In genomic region chr3:32432045-32432710, GRCh38 we compare ENCODE assay signal across 12 cellular contexts. TPM values are rescaled to one million over a fixed set of nuclear protein-coding genes. Genes with fewer than 3 reads are reported as not detected.
A peak's percentile ranks its signal among the peaks of the same experiment; 100 is the strongest.
DNase-seq lines count a peak whose midpoint lies in the region; ATAC-seq and TF ChIP-seq lines count a peak whose summit lies in the region.
"Had no signal": no experiment of that assay in that cellular context is flagged by ENCODE, and none has a peak within 500 bp of the region (broad histone marks: within the 10 kb centered on the region; RNA-seq: fewer than 3 reads in every experiment).

No MANE protein-coding gene starts in this region.

- peaks cover 64 to 81% of the 10 kb centered on the region in 2 donors for H3K4me1 Mint-ChIP-seq in effector memory CD8-positive, alpha-beta T cell (ENCODE audit: low read depth in 2 of 2)
- H3K4me1 Mint-ChIP-seq in stimulated activated effector memory CD8-positive, alpha-beta T cell treated with anti-CD3 and anti-CD28 coated beads, Interleukin-12 subunit alpha, Interleukin-12 subunit beta, amount 100 ng/mL, for 72 hours, result peaks cover 76% of the 10 kb centered on the region

- H3K27ac Mint-ChIP-seq in effector memory CD8-positive, alpha-beta T cell, result peak overlapping the region; percentile 96 to 99
- peak overlapping the region; percentile 74 for H3K27ac Mint-ChIP-seq in stimulated activated effector memory CD8-positive, alpha-beta T cell treated with anti-CD3 and anti-CD28 coated beads, Interleukin-12 subunit alpha, Interleukin-12 subunit beta, amount 100 ng/mL, for 72 hours

- DNase-seq in NK-92 treated with Interleukin-12 subunit alpha and Interleukin-12 subunit beta, amount 100 ng/mL, for 24 hours (lab: John Stamatoyannopoulos, UW), result peak; percentile 23
- DNase-seq in NK-92 (lab: John Stamatoyannopoulos, UW; ENCODE audit: unreplicated experiment) (no peak), Peyer's patch (peak in 1 of 3 donors; percentile 46), NCI-H2196 treated with DMSO at 0.1 percent for 48 hours (lab: John Stamatoyannopoulos, UW; ENCODE audit: unreplicated experiment) (no peak), retina (no peak), SKM-1 treated with dmso at 0.1 percent for 144 hours (lab: John Stamatoyannopoulos, UW; ENCODE audit: unreplicated experiment) (no peak)
- DNase-seq in effector memory CD8-positive, alpha-beta T cell, result no peak
- no peak for DNase-seq in stimulated activated effector memory CD8-positive, alpha-beta T cell treated with anti-CD3 and anti-CD28 coated beads, Interleukin-12 subunit alpha, Interleukin-12 subunit beta, amount 100 ng/mL, for 72 hours (ENCODE audit: low spot score in 2 of 2)
- DNase-seq: Caco-2, NCI-H526, right lobe of liver had no signal

- H3K4me3 Mint-ChIP-seq in effector memory CD8-positive, alpha-beta T cell, result peak overlapping the region; percentile 76 to 83
- H3K4me3 Mint-ChIP-seq in stimulated activated effector memory CD8-positive, alpha-beta T cell treated with anti-CD3 and anti-CD28 coated beads, Interleukin-12 subunit alpha, Interleukin-12 subunit beta, amount 100 ng/mL, for 72 hours, result peak overlapping the region; percentile 58

- H3K27ac ChIP-seq in Peyer's patch, result peak overlapping the region; percentile 69 to 79 (median 76)
- H3K27ac ChIP-seq: 22Rv1, right lobe of liver had no signal

- peak; percentile 7 for ATAC-seq in effector memory CD8-positive, alpha-beta T cell (replicated peaks)
- ATAC-seq in stimulated activated effector memory CD8-positive, alpha-beta T cell treated with anti-CD3 and anti-CD28 coated beads, Interleukin-12 subunit alpha, Interleukin-12 subunit beta, amount 100 ng/mL, for 72 hours, result peak; percentile 4

- H3K4me1 ChIP-seq in Peyer's patch, result peaks cover 0 to 25% (median 7%) of the 10 kb centered on the region in 4 donors
- H3K4me1 ChIP-seq: right lobe of liver had no signal

- no peaks in the 10 kb centered on the region for H3K27me3 ChIP-seq in Peyer's patch
- H3K27me3 ChIP-seq: right lobe of liver had no signal

- peaks cover 13% of the 10 kb centered on the region for H3K36me3 Mint-ChIP-seq in effector memory CD8-positive, alpha-beta T cell (ENCODE audit: insufficient read depth)
- H3K36me3 Mint-ChIP-seq in stimulated activated effector memory CD8-positive, alpha-beta T cell treated with anti-CD3 and anti-CD28 coated beads, Interleukin-12 subunit alpha, Interleukin-12 subunit beta, amount 100 ng/mL, for 72 hours, result no peaks in the 10 kb centered on the region

- H3K36me3 ChIP-seq in Peyer's patch, result no peaks in the 10 kb centered on the region
- H3K36me3 ChIP-seq: right lobe of liver had no signal

- no peak for TF ChIP-seq POLR2A in Peyer's patch (IDR thresholded peaks at IDR 0.05)

- no peak for TF ChIP-seq CTCF in Peyer's patch (IDR thresholded peaks at IDR 0.05)

- no peaks in the 10 kb centered on the region for H3K9me3 ChIP-seq in Peyer's patch
- H3K9me3 ChIP-seq: Caco-2, right lobe of liver had no signal

- no peaks in the 10 kb centered on the region for H3K27me3 Mint-ChIP-seq in effector memory CD8-positive, alpha-beta T cell

- H3K9me3 Mint-ChIP-seq in effector memory CD8-positive, alpha-beta T cell, result no peaks in the 10 kb centered on the region
- H3K9me3 Mint-ChIP-seq in stimulated activated effector memory CD8-positive, alpha-beta T cell treated with anti-CD3 and anti-CD28 coated beads, Interleukin-12 subunit alpha, Interleukin-12 subunit beta, amount 100 ng/mL, for 72 hours, result no peaks in the 10 kb centered on the region

- no peak overlapping the region for H3K4me3 ChIP-seq in Peyer's patch
- H3K4me3 ChIP-seq: right lobe of liver had no signal

RNA-seq across cellular contexts. Expression of gene CMTM7, which starts 40.5 kb away (rescaled TPM):
- 10 to 100 TPM in 2 of 4 donors, 1 to 10 TPM in 2; 5.7 to 41.3 (median 10.5) TPM for total RNA-seq in Peyer's patch
